In the genomic region with DNA sequence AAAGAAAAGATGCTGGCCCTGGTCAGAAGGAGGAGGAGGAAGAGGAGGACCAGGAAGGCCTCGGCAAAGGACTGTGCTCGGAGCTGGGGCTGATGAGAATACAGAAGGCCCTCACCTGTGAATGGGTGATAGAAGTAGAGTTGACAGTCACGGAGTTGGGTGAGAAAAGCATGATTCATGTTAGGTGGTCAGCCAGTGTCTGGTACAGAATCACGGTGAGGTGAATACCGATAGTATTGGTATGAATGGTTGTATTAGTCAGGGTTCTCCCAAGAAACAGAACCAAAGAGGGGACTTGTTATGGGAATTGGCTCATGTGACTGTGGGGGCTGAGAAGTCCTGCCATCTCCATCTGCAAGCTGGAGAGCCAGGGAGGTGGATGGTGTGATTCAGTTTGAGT, we compare ENCODE assay signal across 22 cellular contexts. TPM values are rescaled to one million over a fixed set of nuclear protein-coding genes. Genes with fewer than 3 reads are reported as not detected.
"Had no signal": no experiment of that assay in that cellular context is flagged by ENCODE, and none has a peak within 500 bp of the region (broad histone marks: within the 10 kb centered on the region; RNA-seq: fewer than 3 reads in every experiment).

No MANE protein-coding gene starts in this region.

- H3K36me3 ChIP-seq: adrenal gland, esophagus squamous epithelium, gastroesophageal sphincter, right lobe of liver, transverse colon, vagina had no signal

- H3K27me3 ChIP-seq: adrenal gland, esophagus squamous epithelium, gastroesophageal sphincter, transverse colon, vagina had no signal

- H3K27ac ChIP-seq: parathyroid adenoma, right lobe of liver, SK-N-MC, transverse colon, vagina had no signal

- H3K4me1 ChIP-seq: right lobe of liver had no signal

- H2AFZ ChIP-seq: parathyroid adenoma had no signal

- H3K4me3 Mint-ChIP-seq: endodermal cell, nephron progenitor cell had no signal

- H3K4me3 ChIP-seq: adrenal gland, coronary artery, esophagus squamous epithelium, gastroesophageal sphincter, right lobe of liver, SK-N-MC, skin epidermis, transverse colon, vagina had no signal

- H3K9me3 Mint-ChIP-seq: activated CD4-positive, alpha-beta T cell treated with anti-CD3 and anti-CD28 coated beads, Interleukin-2, amount 10 ng/mL, durations not matched to agents 24 days and 14 days; activated T-helper 2 cell treated with anti-CD3 and anti-CD28 coated beads, Interferon-gamma antibody, Interleukin-2, Interleukin-4, amounts not matched to agents 10 μg/mL and 5 μg/mL and 100 μg/mL, durations not matched to agents 14 hours and 24 hours and 36 hours; memory B cell had no signal

- H3K9me3 ChIP-seq: adrenal gland, esophagus squamous epithelium, gastroesophageal sphincter, right lobe of liver, transverse colon, vagina had no signal

- H3K36me3 Mint-ChIP-seq: memory B cell had no signal

- DNase-seq: activated CD4-positive, alpha-beta T cell treated with anti-CD3 and anti-CD28 coated beads, Interleukin-2, amount 10 ng/mL, durations not matched to agents 24 days and 14 days; activated naive CD4-positive, alpha-beta T cell; endodermal cell; esophagus squamous epithelium; head of caudate nucleus; left cardiac atrium; nephron progenitor cell; right lobe of liver; stimulated activated CD4-positive, alpha-beta T cell treated with anti-CD3 and anti-CD28 coated beads, Interleukin-1b, Interleukin-23, amount 100 ng/mL, for 48 hours; SW 1271; T-helper 2 cell; transverse colon had no signal

- H3K9ac ChIP-seq: parathyroid adenoma had no signal

- H3K27me3 Mint-ChIP-seq: activated CD4-positive, alpha-beta T cell treated with anti-CD3 and anti-CD28 coated beads, Interleukin-2, amount 10 ng/mL, durations not matched to agents 24 days and 14 days; memory B cell had no signal

- H3K27ac Mint-ChIP-seq: activated CD4-positive, alpha-beta T cell treated with anti-CD3 and anti-CD28 coated beads, Interleukin-2, amount 10 ng/mL, durations not matched to agents 24 days and 14 days; endodermal cell had no signal

RNA-seq across cellular contexts. Expression of a gene that starts 57.7 kb away (rescaled TPM):
- total RNA-seq: activated CD4-positive, alpha-beta T cell treated with anti-CD3 and anti-CD28 coated beads, Interleukin-2, amount 10 ng/mL, durations not matched to agents 24 days and 14 days; activated T-helper 2 cell treated with anti-CD3 and anti-CD28 coated beads, Interferon-gamma antibody, Interleukin-2, Interleukin-4, amounts not matched to agents 10 μg/mL and 5 μg/mL and 100 μg/mL, durations not matched to agents 14 hours and 24 hours and 36 hours; bronchial epithelial cell had no signal
